In genomic region chr18:22168360-22168921, GRCh38 we compare ENCODE assay signal across 8 cellular contexts. TPM values are rescaled to one million over a fixed set of nuclear protein-coding genes. Genes with fewer than 3 reads are reported as not detected.
DNase-seq lines count a peak whose midpoint lies in the region; ATAC-seq, FAIRE-seq and TF ChIP-seq lines count a peak whose summit lies in the region.

No MANE protein-coding gene starts in this region.

- H2BK5ac ChIP-seq in IMR-90 (ENCODE audit: low read depth, low read length, poor library complexity, severe bottlenecking): no peak overlapping the region

- peak overlapping the region; percentile 49; the same call in 1 of the 2 replicates for H2BK20ac ChIP-seq in IMR-90 (ENCODE audit: low read depth, low read length)

- peaks cover 76% of the 10 kb centered on the region for H3K27me3 Mint-ChIP-seq in activated naive CD8-positive, alpha-beta T cell treated with anti-CD3 and anti-CD28 coated beads, Interleukin-2, amount 50 U/mL, for 24 hours
- H3K27me3 Mint-ChIP-seq in type B pancreatic cell: peaks cover 80% of the 10 kb centered on the region
- H3K27me3 Mint-ChIP-seq in stimulated activated memory B cell treated with anti-CD40 and anti-IgM and Interleukin-4, amounts not matched to agents 10 μg/mL and 1 μg/mL and 100 μg/mL, for 72 hours: peaks cover 90% of the 10 kb centered on the region

- dilution Hi-C loops in IMR-90 (cut with HindIII; ENCODE audit: low sequenced_read_pairs, unreplicated experiment): no loop called here
- dilution Hi-C loops in keratinocyte (cut with MboI; ENCODE audit: extremely low pct_ligation_motif_present, low sequenced_read_pairs): no loop called here

- ATAC-seq in IMR-90 (ENCODE audit: low read depth) (no peak), sciatic nerve (no peak)
- no peak for ATAC-seq in activated naive CD8-positive, alpha-beta T cell treated with anti-CD3 and anti-CD28 coated beads, Interleukin-2, amount 50 U/mL, for 24 hours
- ATAC-seq in stimulated activated memory B cell treated with anti-CD40 and anti-IgM and Interleukin-4, amounts not matched to agents 10 μg/mL and 1 μg/mL and 100 μg/mL, for 72 hours: no peak

- no peak for TF ChIP-seq RAD21 in IMR-90 (IDR thresholded peaks at IDR 0.05; ENCODE audit: low read length)

- no peak overlapping the region for H3K18ac ChIP-seq in IMR-90 (ENCODE audit: low read depth, low read length)

- no TSS peak for BruUV-seq in IMR-90 (replicated peaks; lab: Mats Ljungman, UMichigan)

- no peak overlapping the region for H3K14ac ChIP-seq in IMR-90 (replicated peaks; ENCODE audit: low read depth, low read length)

- peak overlapping the region; percentile 64 for H3K4me3 Mint-ChIP-seq in activated naive CD8-positive, alpha-beta T cell treated with anti-CD3 and anti-CD28 coated beads, Interleukin-2, amount 50 U/mL, for 24 hours
- H3K4me3 Mint-ChIP-seq in type B pancreatic cell: peak overlapping the region; percentile 91
- no peak overlapping the region for H3K4me3 Mint-ChIP-seq in stimulated activated memory B cell treated with anti-CD40 and anti-IgM and Interleukin-4, amounts not matched to agents 10 μg/mL and 1 μg/mL and 100 μg/mL, for 72 hours

- POLR2A ChIA-PET in IMR-90 (lab: Charles Lee; ENCODE audit: unreplicated experiment): no interaction called here

- no peak overlapping the region for H4K5ac ChIP-seq in IMR-90 (ENCODE audit: low read depth, low read length)

- intact Hi-C loops in IMR-90 (cut with micrococcal nuclease): loop anchor here (2.0 to 5.0 kb wide), 2 partner anchors 300 to 534 kb away; no protein-coding TSS in a partner anchor
- intact Hi-C loops in sciatic nerve (cut with DNase I): no loop called here

- peak overlapping the region; percentile 81 for H3K23ac ChIP-seq in IMR-90 (ENCODE audit: low read depth, low read length)

- H2AK9ac ChIP-seq in IMR-90 (replicated peaks; ENCODE audit: low read depth, low read length, poor library complexity): no peak overlapping the region

- in situ Hi-C loops in ACHN (cut with HindIII; ENCODE audit: low pct_ligation_motif_present, low pct_unique_long_range_greater_than_20kb, low sequenced_read_pairs): no loop called here
- in situ Hi-C loops in IMR-90 (cut with MboI; ENCODE audit: low sequenced_read_pairs): no loop called here

- H2AK5ac ChIP-seq in IMR-90 (ENCODE audit: low read depth, low read length): peak overlapping the region; percentile 79

- no peaks in the 10 kb centered on the region for H3K9me1 ChIP-seq in IMR-90 (ENCODE audit: insufficient read depth, low read length)
- no peaks in the 10 kb centered on the region for H3K9me1 ChIP-seq in keratinocyte (ENCODE audit: control insufficient read depth, extremely low read depth, insufficient read depth, low read length)

- H3K79me2 ChIP-seq in keratinocyte (ENCODE audit: control insufficient read depth, insufficient read depth, low read length): no peaks in the 10 kb centered on the region

- peaks cover 4 to 17% of the 10 kb centered on the region in 2 experiments; a peak in 2 of 4 replicates for H3K79me1 ChIP-seq in IMR-90 (ENCODE audit: low read depth in 1 of 2, low read length in 2 of 2)

- H3K27ac Mint-ChIP-seq in activated naive CD8-positive, alpha-beta T cell treated with anti-CD3 and anti-CD28 coated beads, Interleukin-2, amount 50 U/mL, for 24 hours: no peak overlapping the region
- H3K27ac Mint-ChIP-seq in type B pancreatic cell: peak overlapping the region; percentile 93
- H3K27ac Mint-ChIP-seq in stimulated activated memory B cell treated with anti-CD40 and anti-IgM and Interleukin-4, amounts not matched to agents 10 μg/mL and 1 μg/mL and 100 μg/mL, for 72 hours: no peak overlapping the region

- H4K8ac ChIP-seq in IMR-90 (ENCODE audit: low read depth in 2 of 2, low read length in 2 of 2): no peak overlapping the region

- WGBS in IMR-90 (ENCODE audit: extremely low coverage in 2 of 2, insufficient read length in 1 of 2), 2 experiments: 18% methylated on average over 12 of the region's 36 CpGs; no CpG with 5 or more reads in 1 of the 2 experiments

- H4K91ac ChIP-seq in IMR-90 (ENCODE audit: insufficient read depth, low read depth, low read length): no peak overlapping the region

- DNase-seq in ACHN (peak; percentile 26), IMR-90 (no peak), keratinocyte (ENCODE audit: low read depth, low spot score) (no peak), type B pancreatic cell (ENCODE audit: extremely low spot score, unreplicated experiment) (no peak), sciatic nerve (ENCODE audit: low spot score) (no peak), iPS-NIHi7 (ENCODE audit: extremely low spot score) (no peak)
- peak; percentile 23 for DNase-seq in activated naive CD8-positive, alpha-beta T cell treated with anti-CD3 and anti-CD28 coated beads, Interleukin-2, amount 50 U/mL, for 24 hours

- H2BK120ac ChIP-seq in IMR-90 (ENCODE audit: low read depth, low read length): peak overlapping the region; percentile 48; the same call in 1 of the 2 replicates

- no peak for TF ChIP-seq POLR2A in IMR-90 (IDR thresholded peaks at IDR 0.05; ENCODE audit: low read depth, low read length)

- H3K36me3 Mint-ChIP-seq in activated naive CD8-positive, alpha-beta T cell treated with anti-CD3 and anti-CD28 coated beads, Interleukin-2, amount 50 U/mL, for 24 hours (ENCODE audit: low read depth): peaks cover 2% of the 10 kb centered on the region
- H3K36me3 Mint-ChIP-seq in type B pancreatic cell: peaks cover 10% of the 10 kb centered on the region
- H3K36me3 Mint-ChIP-seq in stimulated activated memory B cell treated with anti-CD40 and anti-IgM and Interleukin-4, amounts not matched to agents 10 μg/mL and 1 μg/mL and 100 μg/mL, for 72 hours: no peaks in the 10 kb centered on the region

- peaks cover 21% of the 10 kb centered on the region for H3K4me1 Mint-ChIP-seq in activated naive CD8-positive, alpha-beta T cell treated with anti-CD3 and anti-CD28 coated beads, Interleukin-2, amount 50 U/mL, for 24 hours
- peaks cover 7% of the 10 kb centered on the region for H3K4me1 Mint-ChIP-seq in type B pancreatic cell (ENCODE audit: unreplicated experiment)
- peaks cover 23% of the 10 kb centered on the region for H3K4me1 Mint-ChIP-seq in stimulated activated memory B cell treated with anti-CD40 and anti-IgM and Interleukin-4, amounts not matched to agents 10 μg/mL and 1 μg/mL and 100 μg/mL, for 72 hours

- H3K36me3 ChIP-seq in IMR-90 (ENCODE audit: control insufficient read depth, insufficient read depth, low read length) (peaks cover 8% of the 10 kb centered on the region), keratinocyte (ENCODE audit: control insufficient read depth in 2 of 2, extremely low read depth in 1 of 2, insufficient read depth in 2 of 2, low read length in 2 of 2) (no peaks in the 10 kb centered on the region)

- no peak overlapping the region for H3K56ac ChIP-seq in IMR-90 (ENCODE audit: extremely low read depth, insufficient read depth, low read length)

- no peak for TF ChIP-seq CTCF in IMR-90 (conservative IDR thresholded peaks at IDR 0.05; ENCODE audit: low read depth, low read length)
- TF ChIP-seq CTCF in keratinocyte (optimal IDR thresholded peaks at IDR 0.05 in 1 of 3, IDR thresholded peaks at IDR 0.05 in 1 of 3, conservative IDR thresholded peaks at IDR 0.05 in 1 of 3; ENCODE audit: extremely low read depth in 1 of 3, insufficient read depth in 2 of 3, low read length in 3 of 3): no peak
- peak; percentile 58 for TF ChIP-seq CTCF in type B pancreatic cell (conservative IDR thresholded peaks at IDR 0.05)

- peak overlapping the region; percentile 77 for H3K4me3 ChIP-seq in IMR-90 (ENCODE audit: insufficient read depth, low read depth, low read length)
- peak overlapping the region in 1 of 3 experiments; percentile 47 for H3K4me3 ChIP-seq in keratinocyte (ENCODE audit: control insufficient read depth in 2 of 3, extremely low read depth in 1 of 3, insufficient read depth in 2 of 3, low read depth in 1 of 3, low read length in 3 of 3)

- H3K9me3 ChIP-seq in IMR-90 (ENCODE audit: control insufficient read depth, insufficient read depth, low read length) (peaks cover 14% of the 10 kb centered on the region), keratinocyte (ENCODE audit: control insufficient read depth, low read depth, low read length) (peaks cover 2% of the 10 kb centered on the region)

- no peak overlapping the region for H2BK15ac ChIP-seq in IMR-90 (ENCODE audit: low read depth, low read length)

- H4K20me1 ChIP-seq in IMR-90 (ENCODE audit: insufficient read depth, low read length): peaks cover 36% of the 10 kb centered on the region
- no peaks in the 10 kb centered on the region for H4K20me1 ChIP-seq in keratinocyte (ENCODE audit: control insufficient read depth, extremely low read depth, insufficient read depth, low read length)

- H3K27me3 ChIP-seq in IMR-90 (ENCODE audit: control insufficient read depth, insufficient read depth, low read length): peaks cover 53% of the 10 kb centered on the region
- H3K27me3 ChIP-seq in keratinocyte (ENCODE audit: control insufficient read depth, extremely low read depth, insufficient read depth, low read length): peaks cover 85% of the 10 kb centered on the region

- H3K9ac ChIP-seq in IMR-90 (ENCODE audit: low read depth, low read length) (no peak overlapping the region), keratinocyte (ENCODE audit: control insufficient read depth, extremely low read depth, insufficient read depth, low read length) (no peak overlapping the region)

- H3K27ac ChIP-seq in IMR-90 (ENCODE audit: insufficient read depth, low read length): no peak overlapping the region
- H3K27ac ChIP-seq in keratinocyte (ENCODE audit: control insufficient read depth, insufficient read depth, low read length): no peak overlapping the region

- H3K9me3 Mint-ChIP-seq in activated naive CD8-positive, alpha-beta T cell treated with anti-CD3 and anti-CD28 coated beads, Interleukin-2, amount 50 U/mL, for 24 hours: no peaks in the 10 kb centered on the region
- H3K9me3 Mint-ChIP-seq in type B pancreatic cell: no peaks in the 10 kb centered on the region
- H3K9me3 Mint-ChIP-seq in stimulated activated memory B cell treated with anti-CD40 and anti-IgM and Interleukin-4, amounts not matched to agents 10 μg/mL and 1 μg/mL and 100 μg/mL, for 72 hours: no peaks in the 10 kb centered on the region

- no peak for FAIRE-seq in keratinocyte (lab: Jason Lieb, UNC)

- H2AFZ ChIP-seq in IMR-90 (replicated peaks; ENCODE audit: low read length, poor library complexity) (peak overlapping the region; percentile 71), keratinocyte (ENCODE audit: control insufficient read depth, low read length) (no peak overlapping the region)

- peaks cover 9% of the 10 kb centered on the region for H3K4me1 ChIP-seq in IMR-90 (ENCODE audit: control insufficient read depth, insufficient read depth, low read length)
- peaks cover 5% of the 10 kb centered on the region for H3K4me1 ChIP-seq in keratinocyte (ENCODE audit: control insufficient read depth, extremely low read depth, insufficient read depth, low read length)

- peak overlapping the region; percentile 94 for H3K4me2 ChIP-seq in IMR-90 (ENCODE audit: low read depth, low read length)
- H3K4me2 ChIP-seq in keratinocyte (ENCODE audit: control insufficient read depth, extremely low read depth, insufficient read depth, low read depth, low read length): peak overlapping the region; percentile 63

- 0 out of 2 replicates have a peak overlapping the region, but pooled peaks have one; percentile 45 for H3K4ac ChIP-seq in IMR-90 (ENCODE audit: low read depth, low read length)

- CTCF ChIA-PET in IMR-90 (lab: Yijun Ruan, JAX): no interaction called here

RNA-seq across cellular contexts. Expression of gene GATA6, which starts 0.9 kb away (rescaled TPM):
- 2.5 and 3.3 TPM in 2 replicates for total RNA-seq in IMR-90 (2012; rRNA removed)
- polyA plus RNA-seq in IMR-90 (2012; rRNA removed): 4.0 and 4.2 TPM in 2 replicates
- polyA plus RNA-seq in IMR-90 (2012; cell fraction: cytosol; rRNA removed): 1.8 and 5.7 TPM in 2 replicates
- polyA plus RNA-seq in IMR-90 (2012; cell fraction: nucleus; rRNA removed; ENCODE audit: low replicate concordance): 10.4 and 10.7 TPM in 2 replicates
- polyA plus RNA-seq in keratinocyte: 0.28 to 0.37 TPM (median 0.33 TPM) in 3 replicates
- polyA plus RNA-seq in keratinocyte (2011; ENCODE audit: low read depth): 0.17 TPM
- polyA plus RNA-seq in keratinocyte (2011; cell fraction: cytosol; rRNA removed): 0.35 and 0.39 TPM in 2 replicates
- polyA plus RNA-seq in keratinocyte (2011; cell fraction: nucleus; rRNA removed): 0.88 and 0.89 TPM in 2 replicates
- 0.47 and 0.68 TPM in 2 replicates for polyA plus RNA-seq in keratinocyte (2012; ENCODE audit: low replicate concordance)
- polyA minus RNA-seq in keratinocyte: 0.13 to 0.58 TPM (median 0.16 TPM) in 3 replicates
- polyA minus RNA-seq in keratinocyte (2011; cell fraction: cytosol; rRNA and poly(A)+ RNA removed): 0.96 TPM
- 1.1 and 1.3 TPM in 2 replicates for polyA minus RNA-seq in keratinocyte (2011; cell fraction: nucleus; rRNA and poly(A)+ RNA removed)
- 37.7 and 39.8 TPM in 2 replicates for total RNA-seq in type B pancreatic cell (ENCODE audit: low replicate concordance)
- total RNA-seq in sciatic nerve: 5.3 TPM

Comparison
In these comparisons a context has a peak if more than half of its experiments do, and no peak if none do; other contexts are left out.
1. DNase-seq: peak in ACHN (single experiment) and activated naive CD8-positive, alpha-beta T cell treated with anti-CD3 and anti-CD28 coated beads, Interleukin-2, amount 50 U/mL, for 24 hours (single experiment); none in IMR-90 (single experiment), keratinocyte (single experiment), type B pancreatic cell (single experiment), sciatic nerve (single experiment) and iPS-NIHi7 (single experiment).